ENCODE assay signal across 24 cellular contexts in the genomic region with DNA sequence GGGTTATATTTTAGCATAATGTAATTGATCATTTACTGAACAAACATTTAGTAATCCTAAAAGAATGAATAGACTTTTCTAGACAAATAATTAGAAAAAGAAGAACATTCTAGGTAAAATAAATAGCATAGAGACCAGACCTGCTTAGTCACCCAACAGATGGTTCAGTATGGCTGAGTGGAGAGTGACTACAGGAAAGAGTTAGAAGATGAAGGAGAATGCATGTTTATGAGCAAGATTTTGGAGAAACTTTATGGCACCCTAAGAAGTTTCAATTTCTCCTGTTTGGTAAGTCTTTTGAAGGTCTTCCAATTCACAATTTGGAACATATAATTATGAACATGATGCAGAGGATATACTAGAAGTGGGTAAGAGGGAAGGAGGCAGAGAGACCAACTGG. TPM values are rescaled to one million over a fixed set of nuclear protein-coding genes. Genes with fewer than 3 reads are reported as not detected.
"Had no signal": no experiment of that assay in that cellular context is flagged by ENCODE, and none has a peak within 500 bp of the region (broad histone marks: within the 10 kb centered on the region; RNA-seq: fewer than 3 reads in every experiment).

No MANE protein-coding gene starts in this region.

- H3K9me3 Mint-ChIP-seq: activated T-helper 1 cell treated with anti-CD3 and anti-CD28 coated beads, Interleukin-12 subunit alpha, Interleukin-12 subunit beta, Interleukin-2, Interleukin-4 antibody, amounts not matched to agents 30 ng/mL and 10 ng/mL and 1 ng/mL, durations not matched to agents 14 hours and 24 hours and 36 hours; brain; natural killer cell; WTC11 had no signal

- H3K27ac Mint-ChIP-seq: activated CD4-positive, alpha-beta T cell treated with anti-CD3 and anti-CD28 coated beads for 36 hours; activated naive CD8-positive, alpha-beta T cell; activated T-helper 1 cell treated with anti-CD3 and anti-CD28 coated beads, Interleukin-12 subunit alpha, Interleukin-12 subunit beta, Interleukin-2, Interleukin-4 antibody, amounts not matched to agents 30 ng/mL and 10 ng/mL and 1 ng/mL, durations not matched to agents 14 hours and 24 hours and 36 hours; brain; natural killer cell; WTC11 had no signal

- H3K4me1 Mint-ChIP-seq: activated CD4-positive, alpha-beta T cell treated with anti-CD3 and anti-CD28 coated beads for 36 hours; brain; natural killer cell; WTC11 had no signal

- DNase-seq: activated CD4-positive, alpha-beta T cell treated with anti-CD3 and anti-CD28 coated beads for 36 hours; activated CD4-positive, alpha-beta T cell treated with anti-CD3 and anti-CD28 coated beads, Interleukin-2, amount 50 U/mL, for 48 hours; activated T-cell treated with anti-CD3 and anti-CD28 coated beads for 4 hours; amygdala; caudate nucleus; erythroblast; hypothalamus; lower lobe of right lung; natural killer cell; pancreas; spleen; stimulated activated CD8-positive, alpha-beta memory T cell treated with anti-CD3 and anti-CD28 coated beads, Interleukin-4, amount 100 ng/mL, for 48 hours; stimulated activated naive CD4-positive, alpha-beta T cell; upper lobe of right lung had no signal

- H3K36me3 ChIP-seq: lower lobe of right lung, pancreas, spleen, upper lobe of right lung had no signal

- H3K27ac ChIP-seq: coronary artery, lower lobe of right lung, pancreas, spleen, upper lobe of right lung had no signal

- H3K4me3 ChIP-seq: coronary artery, lower lobe of right lung, pancreas, spleen, upper lobe of right lung had no signal

- H3K27me3 ChIP-seq: pancreas, spleen, upper lobe of right lung had no signal

- H3K27me3 Mint-ChIP-seq: activated CD4-positive, alpha-beta T cell treated with anti-CD3 and anti-CD28 coated beads for 36 hours; brain had no signal

- H3K9me3 ChIP-seq: lower lobe of right lung, pancreas, spleen, upper lobe of right lung had no signal

- H3K4me3 Mint-ChIP-seq: activated CD4-positive, alpha-beta T cell treated with anti-CD3 and anti-CD28 coated beads for 36 hours; activated naive CD8-positive, alpha-beta T cell; activated T-helper 1 cell treated with anti-CD3 and anti-CD28 coated beads, Interleukin-12 subunit alpha, Interleukin-12 subunit beta, Interleukin-2, Interleukin-4 antibody, amounts not matched to agents 30 ng/mL and 10 ng/mL and 1 ng/mL, durations not matched to agents 14 hours and 24 hours and 36 hours; brain; natural killer cell; WTC11 had no signal

- FAIRE-seq: endometrium, keratinocyte, pancreas had no signal

- H3K4me1 ChIP-seq: lower lobe of right lung, pancreas, spleen, upper lobe of right lung had no signal

- H3K36me3 Mint-ChIP-seq: activated naive CD8-positive, alpha-beta T cell; brain; natural killer cell; WTC11 had no signal

RNA-seq across cellular contexts. Expression of gene FAP, which starts 32.9 kb away (rescaled TPM):
- total RNA-seq: activated CD4-positive, alpha-beta T cell treated with anti-CD3 and anti-CD28 coated beads for 36 hours; activated T-helper 1 cell treated with anti-CD3 and anti-CD28 coated beads, Interleukin-12 subunit alpha, Interleukin-12 subunit beta, Interleukin-2, Interleukin-4 antibody, amounts not matched to agents 30 ng/mL and 10 ng/mL and 1 ng/mL, durations not matched to agents 14 hours and 24 hours and 36 hours; natural killer cell; WTC11 had no signal

RNA-seq across cellular contexts. Expression of gene GCG, which starts 58.3 kb away (rescaled TPM):
- total RNA-seq: activated CD4-positive, alpha-beta T cell treated with anti-CD3 and anti-CD28 coated beads for 36 hours; activated T-helper 1 cell treated with anti-CD3 and anti-CD28 coated beads, Interleukin-12 subunit alpha, Interleukin-12 subunit beta, Interleukin-2, Interleukin-4 antibody, amounts not matched to agents 30 ng/mL and 10 ng/mL and 1 ng/mL, durations not matched to agents 14 hours and 24 hours and 36 hours; fibroblast of villous mesenchyme; lower lobe of right lung; mesenteric fat pad; natural killer cell; sciatic nerve; spleen; upper lobe of right lung; WTC11 had no signal
- polyA plus RNA-seq: keratinocyte had no signal
